In the genomic region with DNA sequence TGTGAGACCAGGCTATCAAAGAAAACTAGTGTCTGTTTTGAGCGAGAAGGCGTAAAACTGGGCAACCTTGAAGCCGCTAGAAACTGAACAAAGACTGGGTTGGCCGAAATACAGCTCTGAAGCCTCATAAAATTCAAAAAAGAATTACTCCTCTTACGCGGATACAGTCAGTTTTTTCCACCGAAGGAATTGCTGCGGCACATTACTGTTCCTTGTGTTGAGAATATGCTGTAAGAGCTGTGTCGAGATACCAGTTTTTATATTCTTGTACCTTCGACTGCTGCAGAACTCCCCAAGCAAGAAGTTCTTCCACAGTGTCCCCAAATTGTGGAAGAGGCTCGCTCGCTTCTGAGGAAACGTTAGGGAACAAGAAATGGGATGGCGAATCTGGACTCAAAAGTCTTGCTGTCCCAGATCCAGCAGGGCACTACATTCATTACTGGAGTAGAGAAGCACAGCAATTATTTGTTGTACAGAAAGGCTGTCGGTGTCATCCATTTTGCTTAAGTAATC, we compare ENCODE assay signal across 1 cellular context.
TF ChIP-seq lines count a peak whose summit lies in the region.

No MANE protein-coding gene starts in this region.

TF ChIP-seq in endothelial cell of umbilical vein, 7 proteins besides CTCF, POLR2A, EP300 and RAD21:
- TF ChIP-seq MAX (IDR thresholded peaks at IDR 0.05; ENCODE audit: insufficient read depth, insufficient read length) (no peak), EZH2 (IDR thresholded peaks at IDR 0.05; ENCODE audit: borderline replicate concordance, low read depth, low read length, severe bottlenecking) (no peak)
